ENCODE assay signal across 10 cellular contexts in genomic region chr11:19715373-19715772, GRCh38. TPM values are rescaled to one million over a fixed set of nuclear protein-coding genes. Genes with fewer than 3 reads are reported as not detected.
DNase-seq lines count a peak whose midpoint lies in the region; ATAC-seq and TF ChIP-seq lines count a peak whose summit lies in the region.
"Had no signal": no experiment of that assay in that cellular context is flagged by ENCODE, and none has a peak within 500 bp of the region (broad histone marks: within the 10 kb centered on the region; RNA-seq: fewer than 3 reads in every experiment).

No MANE protein-coding gene starts in this region.

- H3K36me3 ChIP-seq in IMR-90 (ENCODE audit: control insufficient read depth, insufficient read depth, low read length), result no peaks in the 10 kb centered on the region

- H4K91ac ChIP-seq in IMR-90 (ENCODE audit: insufficient read depth, low read depth, low read length), result peak overlapping the region; percentile 88

- intact Hi-C loops in IMR-90 (cut with micrococcal nuclease) (no loop called here), posterior cingulate gyrus (cut with DNase I) (no loop called here)

- peak overlapping the region; percentile 31; the same call in 1 of the 2 replicates for H4K5ac ChIP-seq in IMR-90 (ENCODE audit: low read depth, low read length)

- peak overlapping the region; percentile 86; the same call in 1 of the 2 replicates for H3K23ac ChIP-seq in IMR-90 (ENCODE audit: low read depth, low read length)

- H3K27ac ChIP-seq in IMR-90 (ENCODE audit: insufficient read depth, low read length), result peak overlapping the region; percentile 64

- peaks cover 25% of the 10 kb centered on the region for H3K4me1 ChIP-seq in IMR-90 (ENCODE audit: control insufficient read depth, insufficient read depth, low read length)

- H3K14ac ChIP-seq in IMR-90 (replicated peaks; ENCODE audit: low read depth, low read length), result peak overlapping the region; percentile 84

- no peaks in the 10 kb centered on the region for H3K36me3 Mint-ChIP-seq in naive thymus-derived CD8-positive, alpha-beta T cell

- H2BK5ac ChIP-seq in IMR-90 (ENCODE audit: low read depth, low read length, poor library complexity, severe bottlenecking), result peak overlapping the region; percentile 86

- H2AK9ac ChIP-seq in IMR-90 (replicated peaks; ENCODE audit: low read depth, low read length, poor library complexity), result peak overlapping the region; percentile 90

- H4K20me1 ChIP-seq in IMR-90 (ENCODE audit: insufficient read depth, low read length), result peaks cover 10% of the 10 kb centered on the region; the same call in 1 of the 2 replicates

- peak overlapping the region; percentile 95 for H3K4ac ChIP-seq in IMR-90 (ENCODE audit: low read depth, low read length)

- peak overlapping the region; percentile 86 for H2BK20ac ChIP-seq in IMR-90 (ENCODE audit: low read depth, low read length)

- H3K9me1 ChIP-seq in IMR-90 (ENCODE audit: insufficient read depth, low read length), result peaks cover 14% of the 10 kb centered on the region

- peak overlapping the region; percentile 64 for H3K18ac ChIP-seq in IMR-90 (ENCODE audit: low read depth, low read length)

- peak overlapping the region; percentile 91 for H2BK120ac ChIP-seq in IMR-90 (ENCODE audit: low read depth, low read length)

- H3K4me2 ChIP-seq in IMR-90 (ENCODE audit: low read depth, low read length), result peak overlapping the region; percentile 86

- H2AK5ac ChIP-seq in IMR-90 (ENCODE audit: low read depth, low read length), result peak overlapping the region; percentile 69

- peaks cover 15 to 47% (median 39%) of the 10 kb centered on the region in 5 donors for H3K27me3 Mint-ChIP-seq in naive thymus-derived CD8-positive, alpha-beta T cell

- peak; percentile 15 for ATAC-seq in IMR-90 (ENCODE audit: low read depth)
- no peak for ATAC-seq in naive thymus-derived CD8-positive, alpha-beta T cell
- no peak for ATAC-seq in GM18867 (IDR thresholded peaks at IDR 0.05; ENCODE audit: unreplicated experiment)

- peak overlapping the region; percentile 60 for H3K56ac ChIP-seq in IMR-90 (ENCODE audit: extremely low read depth, insufficient read depth, low read length)

- peak overlapping the region in 8 of 10 donors; percentile 15 to 88 (median 66) for H3K4me3 Mint-ChIP-seq in naive thymus-derived CD8-positive, alpha-beta T cell

- TF ChIP-seq CTCF in IMR-90 (conservative IDR thresholded peaks at IDR 0.05; ENCODE audit: low read depth, low read length), result no peak

- H3K9ac ChIP-seq in IMR-90 (ENCODE audit: low read depth, low read length), result peak overlapping the region; percentile 35

- dilution Hi-C loops in IMR-90 (cut with HindIII; ENCODE audit: low sequenced_read_pairs, unreplicated experiment), result no loop called here

- TF ChIP-seq RAD21 in IMR-90 (IDR thresholded peaks at IDR 0.05; ENCODE audit: low read length), result no peak

- no TSS peak for BruUV-seq in IMR-90 (replicated peaks; lab: Mats Ljungman, UMichigan)

- H4K8ac ChIP-seq in IMR-90 (ENCODE audit: low read depth in 2 of 2, low read length in 2 of 2), result peak overlapping the region; percentile 59 to 77

- H3K79me1 ChIP-seq in IMR-90 (ENCODE audit: low read depth in 1 of 2, low read length in 2 of 2), result peaks cover 44 to 73% of the 10 kb centered on the region in 2 experiments

- in situ Hi-C loops in ACHN (cut with HindIII; ENCODE audit: low pct_ligation_motif_present, low pct_unique_long_range_greater_than_20kb, low sequenced_read_pairs) (no loop called here), IMR-90 (cut with MboI; ENCODE audit: low sequenced_read_pairs) (no loop called here)

- peaks cover 0 to 2% (median 0%) of the 10 kb centered on the region in 9 donors for H3K9me3 Mint-ChIP-seq in naive thymus-derived CD8-positive, alpha-beta T cell

- H3K27me3 ChIP-seq in IMR-90 (ENCODE audit: control insufficient read depth, insufficient read depth, low read length), result no peaks in the 10 kb centered on the region

- DNase-seq in ACHN (peak; percentile 88), IMR-90 (peak; percentile 98), dedifferentiated amniotic fluid mesenchymal stem cell (ENCODE audit: extremely low spot score) (peak; percentile 37), posterior cingulate gyrus (no peak), NCI-H146 treated with DMSO at 0.1 percent for 48 hours (lab: John Stamatoyannopoulos, UW; ENCODE audit: unreplicated experiment) (no peak), SKM-1 (lab: John Stamatoyannopoulos, UW; ENCODE audit: unreplicated experiment) (no peak)
- DNase-seq in naive thymus-derived CD8-positive, alpha-beta T cell, result no peak
- DNase-seq: Caco-2, cortex of kidney had no signal

- POLR2A ChIA-PET in IMR-90 (lab: Charles Lee; ENCODE audit: unreplicated experiment), result no interaction called here
- POLR2A ChIA-PET in naive thymus-derived CD8-positive, alpha-beta T cell (lab: Charles Lee), result no interaction called here

- peak overlapping the region; percentile 50; the same call in 1 of the 2 replicates for H3K4me3 ChIP-seq in IMR-90 (ENCODE audit: insufficient read depth, low read depth, low read length)

- H3K27ac Mint-ChIP-seq in naive thymus-derived CD8-positive, alpha-beta T cell, result no peak overlapping the region

- TF ChIP-seq POLR2A in IMR-90 (IDR thresholded peaks at IDR 0.05; ENCODE audit: low read depth, low read length), result peak; percentile 43; the same call in 1 of the 2 replicates

- peak overlapping the region; percentile 88 for H2AFZ ChIP-seq in IMR-90 (replicated peaks; ENCODE audit: low read length, poor library complexity)

- 0% methylated on average over 1 of the region's 6 CpGs; no CpG with 5 or more reads in 1 of the 2 experiments for WGBS in IMR-90 (ENCODE audit: extremely low coverage in 2 of 2, insufficient read length in 1 of 2), 2 experiments

- peak overlapping the region; percentile 35; the same call in 2 of the 3 replicates for H2BK15ac ChIP-seq in IMR-90 (ENCODE audit: low read depth, low read length)

- peaks cover 15 to 31% (median 25%) of the 10 kb centered on the region in 4 donors for H3K4me1 Mint-ChIP-seq in naive thymus-derived CD8-positive, alpha-beta T cell

- H3K9me3 ChIP-seq in IMR-90 (ENCODE audit: control insufficient read depth, insufficient read depth, low read length), result no peaks in the 10 kb centered on the region
- H3K9me3 ChIP-seq: Caco-2 had no signal

- CTCF ChIA-PET in IMR-90 (lab: Yijun Ruan, JAX), result interaction anchor here (1.5 kb wide), 1 partner anchor 151 kb away, joined by 4 read pairs; no protein-coding TSS in a partner anchor

TF ChIP-seq in IMR-90, 13 proteins besides CTCF, POLR2A, EP300 and RAD21:
- TF ChIP-seq CHD1 (IDR thresholded peaks at IDR 0.05; ENCODE audit: low read depth, low read length), result no peak
- TF ChIP-seq CEBPB (IDR thresholded peaks at IDR 0.05; ENCODE audit: low read depth, low read length), result 0 out of 2 replicates have a peak, but pooled peaks have one; percentile 10
- peak; percentile 78 for TF ChIP-seq RCOR1 (IDR thresholded peaks at IDR 0.05; ENCODE audit: insufficient replicate concordance, low read length)
- TF ChIP-seq ELK1 (IDR thresholded peaks at IDR 0.05; ENCODE audit: borderline replicate concordance, low read depth, low read length), result no peak
- TF ChIP-seq RFX5 (IDR thresholded peaks at IDR 0.05; ENCODE audit: low read depth, low read length), result no peak
- no peak for TF ChIP-seq SMC3 (IDR thresholded peaks at IDR 0.05; ENCODE audit: low read depth, low read length)
- peak; percentile 26; the same call in 1 of the 2 replicates for TF ChIP-seq MAZ (IDR thresholded peaks at IDR 0.05; ENCODE audit: borderline replicate concordance, low read depth, low read length)
- TF ChIP-seq NFE2L2 (IDR thresholded peaks at IDR 0.05; ENCODE audit: low read depth, low read length), result no peak
- no peak for TF ChIP-seq MAFK (IDR thresholded peaks at IDR 0.05; ENCODE audit: low read depth, low read length)
- TF ChIP-seq FOS (IDR thresholded peaks at IDR 0.05; ENCODE audit: low read depth, low read length), result peak; percentile 88
- no peak for TF ChIP-seq MXI1 (IDR thresholded peaks at IDR 0.05; ENCODE audit: borderline replicate concordance, low read depth, low read length)
- peak; percentile 28; the same call in 1 of the 2 replicates for TF ChIP-seq BHLHE40 (IDR thresholded peaks at IDR 0.05; ENCODE audit: low read depth, low read length)
- no peak for TF ChIP-seq USF2 (IDR thresholded peaks at IDR 0.05; ENCODE audit: low read depth, low read length)
TF ChIP-seq in IMR-90: peak in this region for 5.

RNA-seq across cellular contexts. Expression of gene NAV2, which starts 2.7 kb away (rescaled TPM):
- total RNA-seq in IMR-90 (2012; rRNA removed), result 4.5 and 4.7 TPM in 2 replicates
- 12.3 and 12.6 TPM in 2 replicates for polyA plus RNA-seq in IMR-90 (2012; rRNA removed)
- 4.9 and 7.2 TPM in 2 replicates for polyA plus RNA-seq in IMR-90 (2012; cell fraction: cytosol; rRNA removed)
- polyA plus RNA-seq in IMR-90 (2012; cell fraction: nucleus; rRNA removed; ENCODE audit: low replicate concordance), result 50.0 and 63.2 TPM in 2 replicates
- 1 to 10 TPM; 2.1 to 4.2 TPM for total RNA-seq in naive thymus-derived CD8-positive, alpha-beta T cell
- polyA plus RNA-seq in naive thymus-derived CD8-positive, alpha-beta T cell, result under 1 TPM in 2 of 3 donors, not detected in 1; 0.06 to 0.16 TPM

Comparison
In these comparisons a context has a peak if more than half of its experiments do, and no peak if none do; other contexts are left out.
1. DNase-seq: peak in ACHN (single experiment), IMR-90 (single experiment) and dedifferentiated amniotic fluid mesenchymal stem cell (single experiment); none in naive thymus-derived CD8-positive, alpha-beta T cell (0 of 10), posterior cingulate gyrus (0 of 10), NCI-H146 treated with DMSO at 0.1 percent for 48 hours (single experiment) and SKM-1 (single experiment).